In genomic region chr6:127939442-127940066, GRCh38 we compare ENCODE assay signal across 11 cellular contexts. TPM values are rescaled to one million over a fixed set of nuclear protein-coding genes. Genes with fewer than 3 reads are reported as not detected.
A peak's percentile ranks its signal among the peaks of the same experiment; 100 is the strongest.
DNase-seq lines count a peak whose midpoint lies in the region; ATAC-seq and TF ChIP-seq lines count a peak whose summit lies in the region.
"Had no signal": no experiment of that assay in that cellular context is flagged by ENCODE, and none has a peak within 500 bp of the region (broad histone marks: within the 10 kb centered on the region; RNA-seq: fewer than 3 reads in every experiment).

No MANE protein-coding gene starts in this region.

- CTCF ChIA-PET in BJ (lab: Yijun Ruan, JAX): interaction anchor here (0.6 kb wide), 1 partner anchor 524 kb away, joined by 3 read pairs; no protein-coding TSS in a partner anchor

- intact Hi-C loops in left lung (cut with DNase I): no loop called here

- in situ Hi-C loops in brain microvascular endothelial cell (cut with HindIII; ENCODE audit: low pct_ligation_motif_present, low sequenced_read_pairs): no loop called here

- no peaks in the 10 kb centered on the region for H3K36me3 ChIP-seq in BJ (ENCODE audit: control insufficient read depth, insufficient read depth, low read length)
- H3K36me3 ChIP-seq in brain microvascular endothelial cell (replicated peaks): no peaks in the 10 kb centered on the region
- H3K36me3 ChIP-seq in left lung: no peaks in the 10 kb centered on the region
- H3K36me3 ChIP-seq: SJCRH30 had no signal

- peak; percentile 88 for ATAC-seq in left lung

- H3K9me3 ChIP-seq in left lung: no peaks in the 10 kb centered on the region
- H3K9me3 ChIP-seq: SJCRH30 had no signal

- H3K4me3 ChIP-seq in BJ (ENCODE audit: low read depth, low read length) (no peak overlapping the region), LNCaP clone FGC (ENCODE audit: low read depth, low read length) (peak overlapping the region; percentile 13; the same call in 1 of the 2 replicates), brain microvascular endothelial cell (ENCODE audit: low read depth, low read length) (no peak overlapping the region), left lung (no peak overlapping the region)
- H3K4me3 ChIP-seq: SJCRH30 had no signal

- H3K27me3 ChIP-seq in BJ (ENCODE audit: control insufficient read depth, insufficient read depth, low read length): no peaks in the 10 kb centered on the region
- H3K27me3 ChIP-seq in brain microvascular endothelial cell (replicated peaks): no peaks in the 10 kb centered on the region
- no peaks in the 10 kb centered on the region for H3K27me3 ChIP-seq in left lung
- H3K27me3 ChIP-seq: SJCRH30 had no signal

- no peak for TF ChIP-seq CTCF in BJ (IDR thresholded peaks at IDR 0.05; ENCODE audit: insufficient read depth, low read depth, low read length)
- no peak for TF ChIP-seq CTCF in LNCaP clone FGC (IDR thresholded peaks at IDR 0.05; ENCODE audit: control insufficient read depth, extremely low read depth, insufficient read depth)
- TF ChIP-seq CTCF in brain microvascular endothelial cell (IDR thresholded peaks at IDR 0.05; ENCODE audit: low read depth, low read length, missing control alignments): no peak
- no peak for TF ChIP-seq CTCF in left lung (IDR thresholded peaks at IDR 0.05)

- H3K4me1 ChIP-seq in left lung: peaks cover 0 to 3% of the 10 kb centered on the region in 2 donors

- peak overlapping the region; percentile 86 for H3K27ac ChIP-seq in brain microvascular endothelial cell
- H3K27ac ChIP-seq in left lung: peak overlapping the region in 1 of 2 donors; percentile 38
- H3K27ac ChIP-seq: SJCRH30 had no signal

- DNase-seq in BJ (ENCODE audit: low read depth) (peak; percentile 18), LNCaP clone FGC (ENCODE audit: low read depth) (peak; percentile 54), brain microvascular endothelial cell (peak; percentile 4), left lung (no peak), cerebellar nuclear complex (lab: John Stamatoyannopoulos, UW) (no peak), SW480 (ENCODE audit: low spot score) (no peak), MV-4-11 (lab: John Stamatoyannopoulos, UW) (no peak)
- no peak for DNase-seq in stimulated activated CD4-positive, alpha-beta T cell treated with anti-CD3 and anti-CD28 coated beads, Interleukin-2, amount 100 ng/mL, for 24 hours
- DNase-seq: glutamatergic neuron, posterior cingulate gyrus had no signal

- POLR2A ChIA-PET in BJ (lab: Charles Lee): no interaction called here

RNA-seq across cellular contexts. Expression of gene THEMIS, which starts 38.7 kb away (rescaled TPM):
- not detected in 2 replicates for polyA plus RNA-seq in BJ (2011; rRNA removed)
- 0.26 TPM in 1 of 2 replicates, not detected in the other for polyA minus RNA-seq in BJ (2011; rRNA and poly(A)+ RNA removed)
- total RNA-seq in left lung: 1 to 10 TPM in 1 of 2 donors, under 1 TPM in 1; 0.38 to 2.6 TPM

Comparison
In these comparisons a context has a peak if more than half of its experiments do, and no peak if none do; other contexts are left out.
1. DNase-seq: peak in BJ (single experiment), LNCaP clone FGC (single experiment) and brain microvascular endothelial cell (single experiment); none in left lung (0 of 2), cerebellar nuclear complex (0 of 2), SW480 (single experiment), stimulated activated CD4-positive, alpha-beta T cell treated with anti-CD3 and anti-CD28 coated beads, Interleukin-2, amount 100 ng/mL, for 24 hours (0 of 2) and MV-4-11 (single experiment).